19 cellular contexts compared by ENCODE assay signal in the genomic region with DNA sequence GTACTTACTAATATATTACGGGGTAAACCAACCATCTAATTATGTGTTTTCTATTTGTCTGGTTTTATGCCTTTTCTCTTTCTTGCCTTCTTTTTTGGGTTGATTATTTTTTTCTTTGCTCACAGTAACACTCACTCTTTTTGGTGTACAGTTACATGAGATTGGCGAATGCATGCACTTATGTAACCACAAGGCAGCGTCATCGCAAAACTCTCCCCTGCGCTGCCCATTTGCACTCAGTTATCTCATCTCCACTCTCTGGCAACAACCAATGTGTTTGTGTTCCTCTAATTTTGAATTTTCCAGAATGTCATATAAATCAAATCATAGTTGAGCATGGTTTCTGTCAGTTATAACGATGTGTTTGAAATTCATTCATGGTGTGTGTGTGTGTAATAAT. TPM values are rescaled to one million over a fixed set of nuclear protein-coding genes. Genes with fewer than 3 reads are reported as not detected.
"Had no signal": no experiment of that assay in that cellular context is flagged by ENCODE, and none has a peak within 500 bp of the region (broad histone marks: within the 10 kb centered on the region; RNA-seq: fewer than 3 reads in every experiment).

No MANE protein-coding gene starts in this region.

- H3K27ac ChIP-seq: esophagus muscularis mucosa, gastroesophageal sphincter, heart left ventricle, neural progenitor cell, prostate gland, right atrium auricular region, transverse colon, vagina had no signal

- H3K27me3 ChIP-seq: esophagus muscularis mucosa, gastroesophageal sphincter, heart left ventricle, neural progenitor cell, right atrium auricular region, transverse colon, vagina had no signal

- H3K4me3 ChIP-seq: esophagus muscularis mucosa, gastroesophageal sphincter, heart left ventricle, neural progenitor cell, prostate gland, right atrium auricular region, transverse colon, vagina had no signal

- H3K9ac ChIP-seq: neural progenitor cell had no signal

- H3K4me2 ChIP-seq: neural progenitor cell had no signal

- H2AFZ ChIP-seq: neural progenitor cell had no signal

- H3K9me3 ChIP-seq: esophagus muscularis mucosa, gastroesophageal sphincter, heart left ventricle, prostate gland, right atrium auricular region, transverse colon, vagina had no signal

- H3K4me1 ChIP-seq: esophagus muscularis mucosa, gastroesophageal sphincter, heart left ventricle, neural progenitor cell, prostate gland, right atrium auricular region, transverse colon, vagina had no signal

- H3K36me3 ChIP-seq: esophagus muscularis mucosa, gastroesophageal sphincter, heart left ventricle, neural progenitor cell, prostate gland, right atrium auricular region, transverse colon, vagina had no signal

- DNase-seq: activated CD4-positive, alpha-beta memory T cell treated with anti-CD3 and anti-CD28 coated beads for 36 hours; activated CD4-positive, CD25-positive, alpha-beta regulatory T cell treated with anti-CD3 and anti-CD28 coated beads, Interleukin-2, amount 50 U/mL, for 72 hours; activated T-cell treated with anti-CD3 and anti-CD28 coated beads for 4 hours; effector CD8-positive, alpha-beta T cell; heart left ventricle; kidney glomerular epithelial cell; naive B cell; stimulated activated naive CD8-positive, alpha-beta T cell treated with anti-CD3 and anti-CD28 coated beads, Interleukin-15, Interleukin-2, amounts not matched to agents 100 U/mL and 50 U/mL, for 24 hours; transverse colon had no signal

- ATAC-seq: gastroesophageal sphincter; heart left ventricle; stimulated activated naive CD8-positive, alpha-beta T cell treated with anti-CD3 and anti-CD28 coated beads, Interleukin-15, Interleukin-2, amounts not matched to agents 100 U/mL and 50 U/mL, for 24 hours had no signal

RNA-seq across cellular contexts. Expression of a gene that starts 55.7 kb away (rescaled TPM):
- total RNA-seq: activated CD4-positive, alpha-beta memory T cell treated with anti-CD3 and anti-CD28 coated beads for 36 hours; activated T-helper 1 cell treated with anti-CD3 and anti-CD28 coated beads, Interleukin-12 subunit alpha, Interleukin-12 subunit beta, Interleukin-2, Interleukin-4 antibody, amounts not matched to agents 30 ng/mL and 10 ng/mL and 1 ng/mL, durations not matched to agents 14 hours and 24 hours and 36 hours; esophagus muscularis mucosa; gastroesophageal sphincter; mononuclear cell; prostate gland; skeletal muscle tissue; T-helper 1 cell treated with Interleukin-12 subunit alpha and Interleukin-12 subunit beta and Interleukin-4 antibody, amounts not matched to agents 30 ng/mL and 1 ng/mL, for 36 hours; transverse colon had no signal
- polyA plus RNA-seq: heart left ventricle had no signal
